13 cellular contexts compared by ENCODE assay signal in the genomic region with DNA sequence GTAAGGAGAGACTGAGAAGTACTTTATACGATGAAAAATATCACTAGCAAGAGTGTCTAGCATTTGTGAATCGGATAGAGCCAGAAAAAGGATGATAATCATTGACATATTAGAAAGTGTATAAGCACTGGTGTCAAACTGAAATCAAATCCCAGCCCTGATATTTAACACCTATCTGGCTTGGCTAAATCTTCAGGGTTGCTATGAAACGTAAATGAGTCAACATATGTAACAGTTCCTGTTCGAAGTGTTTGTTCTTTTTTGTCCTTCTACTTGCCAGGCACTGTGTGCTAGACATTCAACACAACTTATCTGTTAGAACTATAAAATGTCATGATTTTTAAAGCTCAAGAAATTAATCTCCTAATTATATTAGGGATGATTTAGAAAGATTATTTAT. TPM values are rescaled to one million over a fixed set of nuclear protein-coding genes. Genes with fewer than 3 reads are reported as not detected.
DNase-seq lines count a peak whose midpoint lies in the region; ATAC-seq lines count a peak whose summit lies in the region.
"Had no signal": no experiment of that assay in that cellular context is flagged by ENCODE, and none has a peak within 500 bp of the region (broad histone marks: within the 10 kb centered on the region; RNA-seq: fewer than 3 reads in every experiment).

No MANE protein-coding gene starts in this region.

- no peak for DNase-seq in activated naive CD4-positive, alpha-beta T cell treated with anti-CD3 and anti-CD28 coated beads, Interleukin-2, amount 50 U/mL, for 72 hours (ENCODE audit: low spot score in 2 of 2)
- DNase-seq in NCI-H748 (lab: John Stamatoyannopoulos, UW; ENCODE audit: unreplicated experiment), result peak; percentile 63
- peak; percentile 63 for DNase-seq in pulmonary artery endothelial cell (ENCODE audit: low read depth, low spot score)
- DNase-seq in NCI-H1436 treated with DMSO at 0.1 percent for 48 hours (lab: John Stamatoyannopoulos, UW), result no peak
- no peak for DNase-seq in ACHN
- DNase-seq: DND-41; effector memory CD8-positive, alpha-beta T cell; naive B cell had no signal

- no peaks in the 10 kb centered on the region for H3K9me3 Mint-ChIP-seq in activated naive CD4-positive, alpha-beta T cell treated with anti-CD3 and anti-CD28 coated beads, Interleukin-2, amount 50 U/mL, for 24 hours
- no peaks in the 10 kb centered on the region for H3K9me3 Mint-ChIP-seq in activated naive CD4-positive, alpha-beta T cell treated with anti-CD3 and anti-CD28 coated beads, Interleukin-2, amount 50 U/mL, for 72 hours
- H3K9me3 Mint-ChIP-seq: effector memory CD8-positive, alpha-beta T cell; naive B cell; T-helper 2 cell treated with Interferon-gamma antibody and Interleukin-4, amounts not matched to agents 5 μg/mL and 100 μg/mL, for 36 hours had no signal

- peak overlapping the region; percentile 65 for H3K27ac Mint-ChIP-seq in activated naive CD4-positive, alpha-beta T cell treated with anti-CD3 and anti-CD28 coated beads, Interleukin-2, amount 50 U/mL, for 24 hours
- no peak overlapping the region for H3K27ac Mint-ChIP-seq in activated naive CD4-positive, alpha-beta T cell treated with anti-CD3 and anti-CD28 coated beads, Interleukin-2, amount 50 U/mL, for 72 hours
- H3K27ac Mint-ChIP-seq: T-helper 2 cell treated with Interferon-gamma antibody and Interleukin-4, amounts not matched to agents 5 μg/mL and 100 μg/mL, for 36 hours had no signal

- peaks cover 3% of the 10 kb centered on the region for H3K4me1 Mint-ChIP-seq in activated naive CD4-positive, alpha-beta T cell treated with anti-CD3 and anti-CD28 coated beads, Interleukin-2, amount 50 U/mL, for 24 hours
- H3K4me1 Mint-ChIP-seq: naive B cell had no signal

- in situ Hi-C loops in ACHN (cut with HindIII; ENCODE audit: low pct_ligation_motif_present, low pct_unique_long_range_greater_than_20kb, low sequenced_read_pairs), result no loop called here

- peaks cover 14% of the 10 kb centered on the region for H3K36me3 Mint-ChIP-seq in activated naive CD4-positive, alpha-beta T cell treated with anti-CD3 and anti-CD28 coated beads, Interleukin-2, amount 50 U/mL, for 24 hours
- H3K36me3 Mint-ChIP-seq in activated naive CD4-positive, alpha-beta T cell treated with anti-CD3 and anti-CD28 coated beads, Interleukin-2, amount 50 U/mL, for 72 hours, result peaks cover 0 to 8% of the 10 kb centered on the region in 2 donors

- no peak for ATAC-seq in activated naive CD4-positive, alpha-beta T cell treated with anti-CD3 and anti-CD28 coated beads, Interleukin-2, amount 50 U/mL, for 72 hours
- ATAC-seq in esophagus mucosa (peak; percentile 52), GM19397 (IDR thresholded peaks at IDR 0.05; ENCODE audit: unreplicated experiment) (no peak)
- ATAC-seq: effector memory CD8-positive, alpha-beta T cell had no signal

- H3K27me3 Mint-ChIP-seq in activated naive CD4-positive, alpha-beta T cell treated with anti-CD3 and anti-CD28 coated beads, Interleukin-2, amount 50 U/mL, for 24 hours, result no peaks in the 10 kb centered on the region
- H3K27me3 Mint-ChIP-seq: effector memory CD8-positive, alpha-beta T cell; naive B cell had no signal

- no peak overlapping the region for H3K4me3 Mint-ChIP-seq in activated naive CD4-positive, alpha-beta T cell treated with anti-CD3 and anti-CD28 coated beads, Interleukin-2, amount 50 U/mL, for 24 hours
- H3K4me3 Mint-ChIP-seq: effector memory CD8-positive, alpha-beta T cell; naive B cell; T-helper 2 cell treated with Interferon-gamma antibody and Interleukin-4, amounts not matched to agents 5 μg/mL and 100 μg/mL, for 36 hours had no signal

RNA-seq across cellular contexts. Expression of a gene that starts 40.8 kb away (rescaled TPM):
- not detected for total RNA-seq in activated naive CD4-positive, alpha-beta T cell treated with anti-CD3 and anti-CD28 coated beads, Interleukin-2, amount 50 U/mL, for 72 hours
- total RNA-seq in esophagus mucosa (not detected), pulmonary artery endothelial cell (not detected in 2 replicates)
- total RNA-seq: PC-9 had no signal

Comparison
In these comparisons a context has a peak if more than half of its experiments do, and no peak if none do; other contexts are left out.
1. DNase-seq: peak in NCI-H748 (single experiment) and pulmonary artery endothelial cell (single experiment); none in activated naive CD4-positive, alpha-beta T cell treated with anti-CD3 and anti-CD28 coated beads, Interleukin-2, amount 50 U/mL, for 72 hours (0 of 2), NCI-H1436 treated with DMSO at 0.1 percent for 48 hours (single experiment) and ACHN (single experiment).